ENCODE assay signal across 12 cellular contexts in genomic region chr2:106053116-106053515, GRCh38.
DNase-seq lines count a peak whose midpoint lies in the region; ATAC-seq, FAIRE-seq and TF ChIP-seq lines count a peak whose summit lies in the region.
"Had no signal": no experiment of that assay in that cellular context is flagged by ENCODE, and none has a peak within 500 bp of the region (broad histone marks: within the 10 kb centered on the region; RNA-seq: fewer than 3 reads in every experiment).

No MANE protein-coding gene starts in this region.

- no peak for TF ChIP-seq CTCF in fibroblast of pulmonary artery (IDR thresholded peaks at IDR 0.05; ENCODE audit: low read length, missing control alignments)
- no peak for TF ChIP-seq CTCF in ovary (IDR thresholded peaks at IDR 0.05)
- no peak for TF ChIP-seq CTCF in lower lobe of right lung (IDR thresholded peaks at IDR 0.05)
- no peak for TF ChIP-seq CTCF in GM10248 (IDR thresholded peaks at IDR 0.05; ENCODE audit: control extremely low read depth, extremely low read depth, low read depth, missing control alignments)

- H3K27me3 Mint-ChIP-seq in T-cell, result no peaks in the 10 kb centered on the region

- H3K9me3 Mint-ChIP-seq in T-cell, result peaks cover 0 to 4% (median 0%) of the 10 kb centered on the region in 3 donors

- peak overlapping the region; percentile 62 to 74 for H3K27ac Mint-ChIP-seq in T-cell

- no peak for FAIRE-seq in H54 (lab: Jason Lieb, UNC)

- no peak for TF ChIP-seq EP300 in ovary (IDR thresholded peaks at IDR 0.05)

- peaks cover 75 to 78% (median 76%) of the 10 kb centered on the region in 3 donors for H3K4me1 Mint-ChIP-seq in T-cell

- CTCF ChIA-PET in T-cell (lab: Charles Lee) (no interaction called here), GM10248 (lab: Yijun Ruan, JAX) (no interaction called here)

- 69 to 86% (median 69%) methylated on average over 2 of the region's 2 CpGs for WGBS in ovary, 3 donors

- no peak overlapping the region for H3K4me3 ChIP-seq in fibroblast of pulmonary artery (replicated peaks; ENCODE audit: low read depth, low read length)
- no peak overlapping the region for H3K4me3 ChIP-seq in ovary
- no peak overlapping the region for H3K4me3 ChIP-seq in lower lobe of right lung
- H3K4me3 ChIP-seq: right atrium auricular region had no signal

- H3K4me1 ChIP-seq in ovary (ENCODE audit: insufficient read depth) (no peaks in the 10 kb centered on the region), lower lobe of right lung (no peaks in the 10 kb centered on the region)
- H3K4me1 ChIP-seq: right atrium auricular region had no signal

- H3K4me3 Mint-ChIP-seq in T-cell, result peak overlapping the region; percentile 44 to 76 (median 50)

- H3K36me3 ChIP-seq in ovary (no peaks in the 10 kb centered on the region), lower lobe of right lung (no peaks in the 10 kb centered on the region)
- H3K36me3 ChIP-seq: right atrium auricular region had no signal

- ATAC-seq in T-cell (replicated peaks in 1 of 4), result peak in 3 of 4 experiments; percentile 34 to 63 (median 45)
- ATAC-seq in lower lobe of right lung, result no peak
- ATAC-seq in GM21825 (IDR thresholded peaks at IDR 0.05; ENCODE audit: unreplicated experiment), result no peak

- intact Hi-C loops in ovary (cut with DNase I), result no loop called here
- intact Hi-C loops in lower lobe of right lung (cut with DNase I), result no loop called here

- H3K36me3 Mint-ChIP-seq in T-cell, result no peaks in the 10 kb centered on the region

- TF ChIP-seq POLR2A in H54 (IDR thresholded peaks at IDR 0.05; ENCODE audit: low read depth, low read length), result no peak
- TF ChIP-seq POLR2A in ovary (IDR thresholded peaks at IDR 0.05), result no peak

- DNase-seq in ACHN (peak; percentile 60), H54 (ENCODE audit: insufficient read length, low spot score) (peak; percentile 43), T-cell (peak in 2 of 34 experiments; percentile 4 to 17), fibroblast of pulmonary artery (ENCODE audit: low read depth) (peak; percentile 63), ovary (no peak), lower lobe of right lung (no peak), GM10248 (ENCODE audit: extremely low spot score) (no peak)
- DNase-seq: activated CD4-positive, alpha-beta T cell treated with anti-CD3 and anti-CD28 coated beads, Interleukin-2, amount 50 U/mL, for 4 hours; Caco-2; islet precursor cell had no signal

- H3K9me3 ChIP-seq in ovary (no peaks in the 10 kb centered on the region), lower lobe of right lung (no peaks in the 10 kb centered on the region)
- H3K9me3 ChIP-seq: Caco-2, right atrium auricular region had no signal

- in situ Hi-C loops in ACHN (cut with HindIII; ENCODE audit: low pct_ligation_motif_present, low pct_unique_long_range_greater_than_20kb, low sequenced_read_pairs), result no loop called here

- H3K27me3 ChIP-seq in ovary, result no peaks in the 10 kb centered on the region
- H3K27me3 ChIP-seq in lower lobe of right lung (ENCODE audit: low read depth), result no peaks in the 10 kb centered on the region
- H3K27me3 ChIP-seq: right atrium auricular region had no signal

- POLR2A ChIA-PET in T-cell (lab: Charles Lee) (interaction anchor here in 1 of 2 donors (0.5 kb wide), 1 partner anchor 138 kb away, joined by 3 read pairs; no protein-coding TSS in a partner anchor), GM10248 (lab: Yijun Ruan, JAX) (no interaction called here)

- H3K27ac ChIP-seq in ovary (no peak overlapping the region), lower lobe of right lung (no peak overlapping the region)
- H3K27ac ChIP-seq: right atrium auricular region had no signal

Comparison
In these comparisons a context has a peak if more than half of its experiments do, and no peak if none do; other contexts are left out.
1. DNase-seq: peak in ACHN (single experiment), H54 (single experiment) and fibroblast of pulmonary artery (single experiment); none in ovary (0 of 5), lower lobe of right lung (single experiment) and GM10248 (single experiment).
2. ATAC-seq: peak in T-cell (3 of 4); none in lower lobe of right lung (0 of 2) and GM21825 (single experiment).